ENCODE assay signal across 1 cellular context in the genomic region with DNA sequence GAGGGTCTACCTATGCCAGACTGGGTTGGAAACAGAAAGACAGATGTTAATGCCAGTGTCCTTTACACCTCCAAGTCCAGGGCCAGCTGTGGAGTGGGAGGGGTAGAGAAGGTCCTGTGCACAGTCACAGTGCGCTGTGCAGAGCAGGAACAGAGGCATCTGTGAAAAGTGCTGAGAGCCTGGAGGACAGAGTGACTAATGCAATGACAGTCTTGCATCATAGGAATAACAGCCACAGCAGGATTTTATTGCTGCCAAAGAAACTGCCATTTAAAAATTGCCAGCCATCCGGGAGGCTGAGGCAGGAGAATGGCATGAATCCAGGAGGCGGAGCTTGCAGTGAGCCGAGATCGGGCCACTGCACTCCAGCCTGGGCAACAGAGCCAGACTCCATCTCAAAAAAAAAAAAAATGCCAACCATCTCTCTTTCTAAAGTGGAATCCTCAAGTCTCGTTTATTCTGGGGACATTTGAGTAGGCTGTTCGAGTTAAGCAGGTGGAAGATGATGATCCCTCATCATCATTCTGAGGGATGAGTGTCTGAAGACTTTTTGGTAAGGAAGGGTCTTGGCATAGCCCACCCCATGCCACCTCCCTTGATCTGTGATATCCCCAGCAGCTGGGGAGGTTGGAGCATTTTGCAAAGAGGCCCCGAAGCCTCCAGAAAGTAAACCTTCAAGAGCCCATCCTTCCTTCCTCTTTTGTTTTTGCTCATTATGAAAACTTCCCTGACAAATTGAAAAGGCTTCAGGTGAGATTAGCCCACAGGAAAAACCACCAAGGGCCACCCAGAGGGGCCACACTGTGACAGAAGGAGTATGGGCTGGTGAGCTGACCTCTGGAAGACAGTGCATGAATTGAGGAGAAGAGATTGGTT.
TF ChIP-seq lines count a peak whose summit lies in the region.

No MANE protein-coding gene starts in this region.

TF ChIP-seq in SK-N-SH, 30 proteins besides CTCF, POLR2A, EP300 and RAD21:
- no peak for TF ChIP-seq CHD2 (IDR thresholded peaks at IDR 0.05; ENCODE audit: low read length, partially characterized antibody)
- TF ChIP-seq JUND (IDR thresholded peaks at IDR 0.05), result no peak
